Comparison of ENCODE assay signal across 1 cellular context in the genomic region with DNA sequence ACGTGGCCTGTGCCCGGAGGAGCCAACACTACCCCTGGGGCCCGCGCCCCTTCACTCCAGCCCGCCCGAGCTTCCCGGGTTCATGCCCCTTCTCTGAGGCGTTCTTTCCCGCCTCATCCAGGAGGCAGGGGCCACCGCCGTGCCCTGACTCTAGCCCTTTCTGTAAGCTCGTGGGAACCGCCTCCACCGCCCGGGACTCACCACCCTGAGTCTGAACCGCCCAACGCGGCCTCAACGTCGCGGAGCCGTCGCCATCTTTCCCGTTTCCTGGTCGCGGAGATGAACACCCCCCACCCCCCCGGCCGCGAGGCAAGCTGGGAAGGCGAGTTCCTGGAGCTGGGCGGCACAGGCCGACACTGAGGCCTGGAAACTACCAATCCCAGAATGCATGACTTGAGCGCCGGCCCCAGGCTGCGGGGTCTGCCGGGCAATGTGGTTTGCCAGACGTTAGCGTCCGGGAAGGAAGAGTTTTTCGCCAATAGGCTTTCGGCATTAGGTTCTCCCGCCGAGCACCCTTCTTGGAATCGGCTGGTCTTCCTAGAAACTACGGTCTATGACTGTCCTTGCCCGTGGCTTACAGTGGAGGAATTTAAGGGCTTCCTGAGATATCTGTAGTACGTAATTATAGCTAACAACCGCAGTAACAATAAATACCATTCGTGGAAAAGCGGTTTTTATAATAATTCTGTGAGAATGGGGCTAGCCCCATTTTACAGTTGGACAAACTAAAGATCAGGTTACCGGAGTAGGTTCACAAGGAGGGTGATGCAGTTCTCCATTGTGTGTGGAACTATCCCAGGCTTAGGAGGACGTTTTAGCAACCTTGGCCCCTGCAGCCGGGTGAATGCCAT.
TF ChIP-seq lines count a peak whose summit lies in the region.

TSS of gene DDX23 (minus strand) at position 281 of the 851 bp plus-strand sequence. CDS start 6,381 bp downstream, outside the sequence.

TF ChIP-seq in WTC11, 78 proteins besides CTCF, POLR2A, EP300 and RAD21 (continued from another document and continues in another):
- TF ChIP-seq ZBTB43 (CRISPR knock-in tag; IDR thresholded peaks at IDR 0.05): no peak
- TF ChIP-seq, protein P1, sequence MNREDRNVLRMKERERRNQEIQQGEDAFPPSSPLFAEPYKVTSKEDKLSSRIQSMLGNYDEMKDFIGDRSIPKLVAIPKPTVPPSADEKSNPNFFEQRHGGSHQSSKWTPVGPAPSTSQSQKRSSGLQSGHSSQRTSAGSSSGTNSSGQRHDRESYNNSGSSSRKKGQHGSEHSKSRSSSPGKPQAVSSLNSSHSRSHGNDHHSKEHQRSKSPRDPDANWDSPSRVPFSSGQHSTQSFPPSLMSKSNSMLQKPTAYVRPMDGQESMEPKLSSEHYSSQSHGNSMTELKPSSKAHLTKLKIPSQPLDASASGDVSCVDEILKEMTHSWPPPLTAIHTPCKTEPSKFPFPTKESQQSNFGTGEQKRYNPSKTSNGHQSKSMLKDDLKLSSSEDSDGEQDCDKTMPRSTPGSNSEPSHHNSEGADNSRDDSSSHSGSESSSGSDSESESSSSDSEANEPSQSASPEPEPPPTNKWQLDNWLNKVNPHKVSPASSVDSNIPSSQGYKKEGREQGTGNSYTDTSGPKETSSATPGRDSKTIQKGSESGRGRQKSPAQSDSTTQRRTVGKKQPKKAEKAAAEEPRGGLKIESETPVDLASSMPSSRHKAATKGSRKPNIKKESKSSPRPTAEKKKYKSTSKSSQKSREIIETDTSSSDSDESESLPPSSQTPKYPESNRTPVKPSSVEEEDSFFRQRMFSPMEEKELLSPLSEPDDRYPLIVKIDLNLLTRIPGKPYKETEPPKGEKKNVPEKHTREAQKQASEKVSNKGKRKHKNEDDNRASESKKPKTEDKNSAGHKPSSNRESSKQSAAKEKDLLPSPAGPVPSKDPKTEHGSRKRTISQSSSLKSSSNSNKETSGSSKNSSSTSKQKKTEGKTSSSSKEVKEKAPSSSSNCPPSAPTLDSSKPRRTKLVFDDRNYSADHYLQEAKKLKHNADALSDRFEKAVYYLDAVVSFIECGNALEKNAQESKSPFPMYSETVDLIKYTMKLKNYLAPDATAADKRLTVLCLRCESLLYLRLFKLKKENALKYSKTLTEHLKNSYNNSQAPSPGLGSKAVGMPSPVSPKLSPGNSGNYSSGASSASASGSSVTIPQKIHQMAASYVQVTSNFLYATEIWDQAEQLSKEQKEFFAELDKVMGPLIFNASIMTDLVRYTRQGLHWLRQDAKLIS (CRISPR knock-in tag; IDR thresholded peaks at IDR 0.05; ENCODE audit: borderline replicate concordance): no peak
- no peak for TF ChIP-seq TP53 (CRISPR knock-in tag; IDR thresholded peaks at IDR 0.05)
- TF ChIP-seq ZNF317 (CRISPR knock-in tag; IDR thresholded peaks at IDR 0.05; ENCODE audit: borderline replicate concordance, low read depth): no peak
- TF ChIP-seq, protein P2, sequence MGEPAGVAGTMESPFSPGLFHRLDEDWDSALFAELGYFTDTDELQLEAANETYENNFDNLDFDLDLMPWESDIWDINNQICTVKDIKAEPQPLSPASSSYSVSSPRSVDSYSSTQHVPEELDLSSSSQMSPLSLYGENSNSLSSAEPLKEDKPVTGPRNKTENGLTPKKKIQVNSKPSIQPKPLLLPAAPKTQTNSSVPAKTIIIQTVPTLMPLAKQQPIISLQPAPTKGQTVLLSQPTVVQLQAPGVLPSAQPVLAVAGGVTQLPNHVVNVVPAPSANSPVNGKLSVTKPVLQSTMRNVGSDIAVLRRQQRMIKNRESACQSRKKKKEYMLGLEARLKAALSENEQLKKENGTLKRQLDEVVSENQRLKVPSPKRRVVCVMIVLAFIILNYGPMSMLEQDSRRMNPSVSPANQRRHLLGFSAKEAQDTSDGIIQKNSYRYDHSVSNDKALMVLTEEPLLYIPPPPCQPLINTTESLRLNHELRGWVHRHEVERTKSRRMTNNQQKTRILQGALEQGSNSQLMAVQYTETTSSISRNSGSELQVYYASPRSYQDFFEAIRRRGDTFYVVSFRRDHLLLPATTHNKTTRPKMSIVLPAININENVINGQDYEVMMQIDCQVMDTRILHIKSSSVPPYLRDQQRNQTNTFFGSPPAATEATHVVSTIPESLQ (CRISPR knock-in tag; IDR thresholded peaks at IDR 0.05): no peak
- no peak for TF ChIP-seq NFATC4 (CRISPR knock-in tag; IDR thresholded peaks at IDR 0.05)
- no peak for TF ChIP-seq EMX1 (CRISPR knock-in tag; IDR thresholded peaks at IDR 0.05)
- no peak for TF ChIP-seq ZSCAN18 (CRISPR knock-in tag; IDR thresholded peaks at IDR 0.05)
- no peak for TF ChIP-seq CREB1 (CRISPR knock-in tag; IDR thresholded peaks at IDR 0.05)
- TF ChIP-seq, protein P3, sequence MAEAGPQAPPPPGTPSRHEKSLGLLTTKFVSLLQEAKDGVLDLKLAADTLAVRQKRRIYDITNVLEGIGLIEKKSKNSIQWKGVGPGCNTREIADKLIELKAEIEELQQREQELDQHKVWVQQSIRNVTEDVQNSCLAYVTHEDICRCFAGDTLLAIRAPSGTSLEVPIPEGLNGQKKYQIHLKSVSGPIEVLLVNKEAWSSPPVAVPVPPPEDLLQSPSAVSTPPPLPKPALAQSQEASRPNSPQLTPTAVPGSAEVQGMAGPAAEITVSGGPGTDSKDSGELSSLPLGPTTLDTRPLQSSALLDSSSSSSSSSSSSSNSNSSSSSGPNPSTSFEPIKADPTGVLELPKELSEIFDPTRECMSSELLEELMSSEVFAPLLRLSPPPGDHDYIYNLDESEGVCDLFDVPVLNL (CRISPR knock-in tag; IDR thresholded peaks at IDR 0.05; ENCODE audit: borderline replicate concordance, low read depth): no peak
- TF ChIP-seq CBFB (CRISPR knock-in tag; IDR thresholded peaks at IDR 0.05; ENCODE audit: low read depth): no peak
- TF ChIP-seq FOXP4 (CRISPR knock-in tag; IDR thresholded peaks at IDR 0.05): peak; percentile 79; the same call in 1 of the 2 replicates
- no peak for TF ChIP-seq ZMAT4 (CRISPR knock-in tag; IDR thresholded peaks at IDR 0.05)
- TF ChIP-seq ARID4B (CRISPR knock-in tag; IDR thresholded peaks at IDR 0.05; ENCODE audit: borderline replicate concordance): no peak
- no peak for TF ChIP-seq AR (CRISPR knock-in tag; IDR thresholded peaks at IDR 0.05)
- TF ChIP-seq, protein P4, sequence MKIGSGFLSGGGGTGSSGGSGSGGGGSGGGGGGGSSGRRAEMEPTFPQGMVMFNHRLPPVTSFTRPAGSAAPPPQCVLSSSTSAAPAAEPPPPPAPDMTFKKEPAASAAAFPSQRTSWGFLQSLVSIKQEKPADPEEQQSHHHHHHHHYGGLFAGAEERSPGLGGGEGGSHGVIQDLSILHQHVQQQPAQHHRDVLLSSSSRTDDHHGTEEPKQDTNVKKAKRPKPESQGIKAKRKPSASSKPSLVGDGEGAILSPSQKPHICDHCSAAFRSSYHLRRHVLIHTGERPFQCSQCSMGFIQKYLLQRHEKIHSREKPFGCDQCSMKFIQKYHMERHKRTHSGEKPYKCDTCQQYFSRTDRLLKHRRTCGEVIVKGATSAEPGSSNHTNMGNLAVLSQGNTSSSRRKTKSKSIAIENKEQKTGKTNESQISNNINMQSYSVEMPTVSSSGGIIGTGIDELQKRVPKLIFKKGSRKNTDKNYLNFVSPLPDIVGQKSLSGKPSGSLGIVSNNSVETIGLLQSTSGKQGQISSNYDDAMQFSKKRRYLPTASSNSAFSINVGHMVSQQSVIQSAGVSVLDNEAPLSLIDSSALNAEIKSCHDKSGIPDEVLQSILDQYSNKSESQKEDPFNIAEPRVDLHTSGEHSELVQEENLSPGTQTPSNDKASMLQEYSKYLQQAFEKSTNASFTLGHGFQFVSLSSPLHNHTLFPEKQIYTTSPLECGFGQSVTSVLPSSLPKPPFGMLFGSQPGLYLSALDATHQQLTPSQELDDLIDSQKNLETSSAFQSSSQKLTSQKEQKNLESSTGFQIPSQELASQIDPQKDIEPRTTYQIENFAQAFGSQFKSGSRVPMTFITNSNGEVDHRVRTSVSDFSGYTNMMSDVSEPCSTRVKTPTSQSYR (CRISPR knock-in tag; IDR thresholded peaks at IDR 0.05): 0 out of 2 replicates have a peak, but pooled peaks have one; percentile 41
- TF ChIP-seq JAZF1 (CRISPR knock-in tag; IDR thresholded peaks at IDR 0.05): no peak
- no peak for TF ChIP-seq SMAD3 (CRISPR knock-in tag; IDR thresholded peaks at IDR 0.05; ENCODE audit: borderline replicate concordance)
- TF ChIP-seq FOXK1 (CRISPR knock-in tag; IDR thresholded peaks at IDR 0.05): peak; percentile 88
- no peak for TF ChIP-seq TCF7 (CRISPR knock-in tag; IDR thresholded peaks at IDR 0.05; ENCODE audit: low read depth)
- peak; percentile 32; the same call in 1 of the 2 replicates for TF ChIP-seq TEAD1 (CRISPR knock-in tag; IDR thresholded peaks at IDR 0.05)
